In genomic region chr1:205442051-205442721, GRCh38 we compare ENCODE assay signal across 1 cellular context.
TF ChIP-seq lines count a peak whose summit lies in the region.

No MANE protein-coding gene starts in this region.

TF ChIP-seq in A549, 52 proteins besides CTCF, POLR2A, EP300 and RAD21 (continued from another document):
- TF ChIP-seq, protein P1, sequence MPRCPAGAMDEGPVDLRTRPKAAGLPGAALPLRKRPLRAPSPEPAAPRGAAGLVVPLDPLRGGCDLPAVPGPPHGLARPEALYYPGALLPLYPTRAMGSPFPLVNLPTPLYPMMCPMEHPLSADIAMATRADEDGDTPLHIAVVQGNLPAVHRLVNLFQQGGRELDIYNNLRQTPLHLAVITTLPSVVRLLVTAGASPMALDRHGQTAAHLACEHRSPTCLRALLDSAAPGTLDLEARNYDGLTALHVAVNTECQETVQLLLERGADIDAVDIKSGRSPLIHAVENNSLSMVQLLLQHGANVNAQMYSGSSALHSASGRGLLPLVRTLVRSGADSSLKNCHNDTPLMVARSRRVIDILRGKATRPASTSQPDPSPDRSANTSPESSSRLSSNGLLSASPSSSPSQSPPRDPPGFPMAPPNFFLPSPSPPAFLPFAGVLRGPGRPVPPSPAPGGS (IDR thresholded peaks at IDR 0.05): no peak
- no peak for TF ChIP-seq HEYL (CRISPR knock-in tag; IDR thresholded peaks at IDR 0.05)
- no peak for TF ChIP-seq REST (IDR thresholded peaks at IDR 0.05)
- TF ChIP-seq ZC3H11A (IDR thresholded peaks at IDR 0.05): no peak
- no peak for TF ChIP-seq MYC (IDR thresholded peaks at IDR 0.05; ENCODE audit: borderline replicate concordance, low read length)
- no peak for TF ChIP-seq NFE2L2 (conservative IDR thresholded peaks at IDR 0.05; ENCODE audit: low read length)
- no peak for TF ChIP-seq CBX2 (IDR thresholded peaks at IDR 0.05; ENCODE audit: borderline replicate concordance, low read depth)
